1 cellular context compared by ENCODE assay signal in the genomic region with DNA sequence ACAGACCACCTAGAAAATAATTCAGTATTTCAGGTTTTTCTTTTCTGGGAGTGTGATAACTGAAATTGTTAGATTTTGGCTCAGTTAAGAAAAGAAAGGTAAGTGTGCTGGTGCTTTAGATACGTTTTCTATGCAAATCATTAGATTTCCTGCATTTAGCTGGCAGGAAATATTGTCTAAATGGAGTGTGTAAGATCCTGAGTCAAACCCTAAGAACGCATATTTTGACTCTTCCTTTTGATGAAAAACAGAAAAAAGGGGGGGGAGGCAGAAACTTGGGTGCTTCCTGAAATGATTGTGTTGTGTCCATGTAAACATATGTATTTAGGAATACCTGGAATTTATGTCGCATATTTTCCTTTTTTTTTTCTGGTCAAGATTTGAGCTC.
TF ChIP-seq lines count a peak whose summit lies in the region.

No MANE protein-coding gene starts in this region.

TF ChIP-seq in IMR-90, 13 proteins besides CTCF, POLR2A, EP300 and RAD21 (continued from another document):
- TF ChIP-seq, protein P1, sequence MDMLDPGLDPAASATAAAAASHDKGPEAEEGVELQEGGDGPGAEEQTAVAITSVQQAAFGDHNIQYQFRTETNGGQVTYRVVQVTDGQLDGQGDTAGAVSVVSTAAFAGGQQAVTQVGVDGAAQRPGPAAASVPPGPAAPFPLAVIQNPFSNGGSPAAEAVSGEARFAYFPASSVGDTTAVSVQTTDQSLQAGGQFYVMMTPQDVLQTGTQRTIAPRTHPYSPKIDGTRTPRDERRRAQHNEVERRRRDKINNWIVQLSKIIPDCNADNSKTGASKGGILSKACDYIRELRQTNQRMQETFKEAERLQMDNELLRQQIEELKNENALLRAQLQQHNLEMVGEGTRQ (IDR thresholded peaks at IDR 0.05; ENCODE audit: low read depth, low read length), result no peak
- no peak for TF ChIP-seq MAFK (IDR thresholded peaks at IDR 0.05; ENCODE audit: low read depth, low read length)
- TF ChIP-seq CHD1 (IDR thresholded peaks at IDR 0.05; ENCODE audit: low read depth, low read length), result peak; percentile 25; the same call in 1 of the 2 replicates
